Comparison of ENCODE assay signal across 10 cellular contexts in genomic region chr1:169326644-169327316, GRCh38. TPM values are rescaled to one million over a fixed set of nuclear protein-coding genes. Genes with fewer than 3 reads are reported as not detected.
DNase-seq lines count a peak whose midpoint lies in the region; ATAC-seq lines count a peak whose summit lies in the region.
"Had no signal": no experiment of that assay in that cellular context is flagged by ENCODE, and none has a peak within 500 bp of the region (broad histone marks: within the 10 kb centered on the region; RNA-seq: fewer than 3 reads in every experiment).

No MANE protein-coding gene starts in this region.

- no peaks in the 10 kb centered on the region for H3K27me3 Mint-ChIP-seq in activated T-helper 17 cell treated with anti-CD3 and anti-CD28 coated beads, Interleukin-2, amount 50 U/mL, for 72 hours

- no peaks in the 10 kb centered on the region for H3K79me2 ChIP-seq in Karpas-422 (ENCODE audit: low read length)

- H3K9ac ChIP-seq in Karpas-422 (ENCODE audit: low read length), result no peak overlapping the region

- no peak overlapping the region for H3K4me2 ChIP-seq in Karpas-422 (ENCODE audit: low read depth, low read length, poor library complexity, severe bottlenecking)

- no peaks in the 10 kb centered on the region for H3K27me3 ChIP-seq in Karpas-422 (ENCODE audit: low read length)

- H3K27ac Mint-ChIP-seq in activated T-helper 17 cell treated with anti-CD3 and anti-CD28 coated beads, Interleukin-2, amount 50 U/mL, for 72 hours, result no peak overlapping the region

- H3K4me1 Mint-ChIP-seq in activated T-helper 17 cell treated with anti-CD3 and anti-CD28 coated beads, Interleukin-2, amount 50 U/mL, for 72 hours, result peaks cover 9% of the 10 kb centered on the region

- no peak overlapping the region for H3K4me3 Mint-ChIP-seq in activated T-helper 17 cell treated with anti-CD3 and anti-CD28 coated beads, Interleukin-2, amount 50 U/mL, for 72 hours

- 0 out of 2 replicates have a peak, but pooled peaks cover 8% of the 10 kb centered on the region for H4K20me1 ChIP-seq in Karpas-422 (ENCODE audit: insufficient read depth, low read depth, low read length)

- H3K27ac ChIP-seq in Karpas-422 (ENCODE audit: low read length), result no peak overlapping the region

- H3K9me3 Mint-ChIP-seq in activated T-helper 17 cell treated with anti-CD3 and anti-CD28 coated beads, Interleukin-2, amount 50 U/mL, for 72 hours, result peaks cover 9% of the 10 kb centered on the region

- H2AFZ ChIP-seq in Karpas-422 (ENCODE audit: low read length), result no peak overlapping the region

- no peaks in the 10 kb centered on the region for H3K9me2 ChIP-seq in Karpas-422 (replicated peaks; ENCODE audit: insufficient read depth, low read length)

- no peaks in the 10 kb centered on the region for H3K36me3 ChIP-seq in Karpas-422 (ENCODE audit: insufficient read depth, low read length)

- H3K4me3 ChIP-seq in Karpas-422 (ENCODE audit: low read length), result no peak overlapping the region

- no peaks in the 10 kb centered on the region for H3K4me1 ChIP-seq in Karpas-422 (ENCODE audit: low read length)
- H3K4me1 ChIP-seq: Caco-2 had no signal

- ATAC-seq in GM19025 (IDR thresholded peaks at IDR 0.05; ENCODE audit: low read depth, unreplicated experiment), result peak; percentile 98
- ATAC-seq in HG03064 (IDR thresholded peaks at IDR 0.05; ENCODE audit: low read depth, unreplicated experiment), result peak; percentile 99
- peak; percentile 98 for ATAC-seq in activated T-helper 17 cell treated with anti-CD3 and anti-CD28 coated beads, Interleukin-2, amount 50 U/mL, for 72 hours (replicated peaks)
- ATAC-seq in GM21515 (IDR thresholded peaks at IDR 0.05; ENCODE audit: unreplicated experiment), result no peak

- DNase-seq in A172 (ENCODE audit: low spot score) (peak; percentile 46), Karpas-422 (no peak)
- no peak for DNase-seq in stimulated activated naive CD4-positive, alpha-beta T cell (lab: John Stamatoyannopoulos, UW)
- DNase-seq in stimulated activated CD4-positive, alpha-beta T cell treated with anti-CD3 and anti-CD28 coated beads, Interleukin-2, amount 100 ng/mL, for 24 hours, result no peak
- DNase-seq: Caco-2, NCI-H1105 had no signal

- peaks cover 7% of the 10 kb centered on the region for H3K36me3 Mint-ChIP-seq in activated T-helper 17 cell treated with anti-CD3 and anti-CD28 coated beads, Interleukin-2, amount 50 U/mL, for 72 hours (ENCODE audit: low read depth)

- H3K9me3 ChIP-seq in Karpas-422 (ENCODE audit: low read length), result peaks cover 6% of the 10 kb centered on the region
- H3K9me3 ChIP-seq: Caco-2 had no signal

RNA-seq across cellular contexts. Expression of gene NME7, which starts 40.8 kb away (rescaled TPM):
- 83.7 and 92.4 TPM in 2 replicates for total RNA-seq in A172 (2014; rRNA removed; shearing (Covaris generic))
- 10 to 100 TPM; 20.3 to 20.6 TPM for total RNA-seq in activated T-helper 17 cell treated with anti-CD3 and anti-CD28 coated beads, Interleukin-2, amount 50 U/mL, for 72 hours
- 7.2 and 7.4 TPM in 2 replicates for total RNA-seq in Karpas-422 (2014; rRNA removed; shearing (Covaris generic); ENCODE audit: low replicate concordance)

RNA-seq across cellular contexts. Expression of gene BLZF1, which starts 41.2 kb away (rescaled TPM):
- 41.3 and 46.3 TPM in 2 replicates for total RNA-seq in A172 (2014; rRNA removed; shearing (Covaris generic))
- total RNA-seq in activated T-helper 17 cell treated with anti-CD3 and anti-CD28 coated beads, Interleukin-2, amount 50 U/mL, for 72 hours, result 10 to 100 TPM; 13.9 to 14.2 TPM
- 19.6 and 23.4 TPM in 2 replicates for total RNA-seq in Karpas-422 (2014; rRNA removed; shearing (Covaris generic); ENCODE audit: low replicate concordance)
